1 cellular context compared by ENCODE assay signal in the genomic region with DNA sequence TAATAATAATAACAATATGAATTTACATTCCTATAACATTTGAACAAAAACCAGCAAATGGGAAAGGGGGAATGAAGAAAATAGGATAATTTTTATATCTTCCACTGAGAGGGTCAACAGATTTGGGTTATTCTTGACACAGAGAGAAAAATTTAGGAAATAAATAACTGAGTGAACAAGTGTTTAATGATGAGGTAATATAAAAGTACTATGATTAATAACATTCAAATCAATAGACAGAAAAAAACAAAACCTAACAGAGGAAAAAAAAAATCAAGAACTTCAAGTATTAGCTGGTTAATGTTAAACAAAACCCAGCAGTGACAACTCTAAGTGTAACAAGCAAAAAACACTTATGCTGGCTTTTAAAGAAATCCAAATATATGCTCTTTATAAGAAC.
TF ChIP-seq lines count a peak whose summit lies in the region.

No MANE protein-coding gene starts in this region.

TF ChIP-seq in GM23338, 12 proteins besides CTCF, POLR2A, EP300 and RAD21 (continued from another document):
- no peak for TF ChIP-seq EZH2phosphoT487 (IDR thresholded peaks at IDR 0.05; ENCODE audit: unreplicated experiment)
- TF ChIP-seq EZH2 (IDR thresholded peaks at IDR 0.05; ENCODE audit: low read depth, unreplicated experiment): no peak
- TF ChIP-seq STAT1 (IDR thresholded peaks at IDR 0.05; ENCODE audit: unreplicated experiment): no peak
- TF ChIP-seq POLR2AphosphoS5 (IDR thresholded peaks at IDR 0.05; ENCODE audit: low read depth): no peak
